In the genomic region with DNA sequence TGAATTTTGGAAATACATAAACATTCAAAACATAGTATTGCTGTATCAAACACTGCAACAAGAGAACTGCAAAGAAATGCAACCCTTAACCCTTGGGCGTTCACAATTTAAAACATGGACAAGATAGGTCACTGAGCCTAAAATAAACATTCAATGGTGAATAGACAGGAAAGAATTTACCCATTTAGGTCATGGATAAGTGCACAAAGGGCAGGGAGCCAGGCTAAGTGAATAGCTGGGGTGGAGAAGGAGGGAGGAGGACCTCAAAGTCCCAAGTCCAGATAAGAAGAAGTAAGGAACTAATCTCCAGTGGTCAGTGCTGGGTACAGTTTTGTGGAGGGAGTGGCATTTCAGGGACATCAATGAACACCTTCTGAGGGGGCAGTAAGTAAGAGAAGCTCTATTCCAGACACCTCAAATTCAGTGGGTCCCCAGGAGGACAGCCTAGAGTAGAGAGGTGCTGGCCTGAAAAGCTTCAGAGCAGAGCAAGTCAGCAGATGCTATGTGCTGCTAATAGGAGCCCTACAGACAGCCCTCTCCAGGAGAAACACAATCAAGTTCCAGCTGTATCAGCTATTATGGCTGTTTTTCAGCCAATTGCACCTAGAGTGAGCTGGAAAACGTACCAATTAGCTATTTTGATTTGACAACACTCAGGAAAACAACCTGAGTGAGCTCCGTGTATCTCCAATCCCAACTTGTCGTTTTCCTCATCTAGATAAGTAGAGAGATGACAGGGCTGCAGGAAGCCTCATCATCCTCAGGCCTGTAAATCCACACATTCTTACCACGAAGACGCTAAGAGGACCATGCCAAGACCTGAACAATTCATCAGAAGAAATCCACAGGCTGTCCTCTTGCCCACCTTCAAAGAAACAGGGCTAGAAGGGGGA, we compare ENCODE assay signal across 15 cellular contexts.
A peak's percentile ranks its signal among the peaks of the same experiment; 100 is the strongest.
DNase-seq lines count a peak whose midpoint lies in the region.
"Had no signal": no experiment of that assay in that cellular context is flagged by ENCODE, and none has a peak within 500 bp of the region (broad histone marks: within the 10 kb centered on the region; RNA-seq: fewer than 3 reads in every experiment).

No MANE protein-coding gene starts in this region.

- H3K9ac ChIP-seq in mucosa of rectum (ENCODE audit: low read depth in 1 of 2, low read length in 2 of 2) = no peak overlapping the region

- intact Hi-C loops in activated CD4-positive, alpha-beta T cell treated with anti-CD3 and anti-CD28 coated beads, Interleukin-2, amount 10 ng/mL, durations not matched to agents 24 days and 14 days (cut with micrococcal nuclease) = no loop called here

- no peaks in the 10 kb centered on the region for H3K27me3 ChIP-seq in MG63
- no peaks in the 10 kb centered on the region for H3K27me3 ChIP-seq in mucosa of rectum (ENCODE audit: control insufficient read depth in 2 of 2, insufficient read depth in 2 of 2, low read length in 2 of 2)
- H3K27me3 ChIP-seq: heart right ventricle had no signal

- peaks cover 36% of the 10 kb centered on the region for H3K27me3 Mint-ChIP-seq in activated CD4-positive, alpha-beta T cell treated with anti-CD3 and anti-CD28 coated beads, Interleukin-2, amount 10 ng/mL, durations not matched to agents 24 days and 14 days

- H3K27ac ChIP-seq in mucosa of rectum (ENCODE audit: low read depth in 2 of 2, low read length in 2 of 2) = peak overlapping the region; percentile 45 to 72
- H3K27ac ChIP-seq: heart right ventricle, SK-N-MC had no signal

- H3K36me3 ChIP-seq in MG63 (no peaks in the 10 kb centered on the region), mucosa of rectum (ENCODE audit: control insufficient read depth in 2 of 2, insufficient read depth in 2 of 2, low read length in 2 of 2) (no peaks in the 10 kb centered on the region)
- H3K36me3 ChIP-seq: heart right ventricle had no signal

- H3K27ac Mint-ChIP-seq in activated CD4-positive, alpha-beta T cell treated with anti-CD3 and anti-CD28 coated beads, Interleukin-2, amount 10 ng/mL, durations not matched to agents 24 days and 14 days = no peak overlapping the region

- H3K36me3 Mint-ChIP-seq in activated CD4-positive, alpha-beta T cell treated with anti-CD3 and anti-CD28 coated beads, Interleukin-2, amount 10 ng/mL, durations not matched to agents 24 days and 14 days (ENCODE audit: low read depth) = peaks cover 2% of the 10 kb centered on the region

- H3K9me3 Mint-ChIP-seq in activated CD4-positive, alpha-beta T cell treated with anti-CD3 and anti-CD28 coated beads, Interleukin-2, amount 10 ng/mL, durations not matched to agents 24 days and 14 days = no peaks in the 10 kb centered on the region

- H3K4me1 ChIP-seq in mucosa of rectum (ENCODE audit: control insufficient read depth in 2 of 2, insufficient read depth in 2 of 2, low read length in 2 of 2) = peaks cover 0 to 17% of the 10 kb centered on the region in 2 donors

- H3K4me3 Mint-ChIP-seq in activated CD4-positive, alpha-beta T cell treated with anti-CD3 and anti-CD28 coated beads, Interleukin-2, amount 10 ng/mL, durations not matched to agents 24 days and 14 days = no peak overlapping the region

- no peak overlapping the region for H3K4me3 ChIP-seq in MG63
- H3K4me3 ChIP-seq in mucosa of rectum (ENCODE audit: low read length in 2 of 2) = no peak overlapping the region
- H3K4me3 ChIP-seq: heart right ventricle, SK-N-MC had no signal

- 0 out of 2 replicates have a peak, but pooled peaks cover 2% of the 10 kb centered on the region for H3K9me3 ChIP-seq in MG63
- no peaks in the 10 kb centered on the region for H3K9me3 ChIP-seq in mucosa of rectum (ENCODE audit: control insufficient read depth in 2 of 2, low read length in 2 of 2)

- in situ Hi-C loops in Caki2 (cut with HindIII; ENCODE audit: low pct_unique_long_range_greater_than_20kb, low sequenced_read_pairs) = no loop called here

- DNase-seq in Caki2 (ENCODE audit: low read depth) (peak; percentile 64), MG63 (peak; percentile 82), fibroblast of gingiva (ENCODE audit: low read depth) (peak; percentile 48), NCI-H1105 treated with DMSO at 0.1 percent for 48 hours (lab: John Stamatoyannopoulos, UW) (no peak), SW480 (ENCODE audit: low spot score) (no peak), iPS-NIHi11 (ENCODE audit: low spot score) (no peak)
- DNase-seq in activated CD4-positive, alpha-beta T cell treated with anti-CD3 and anti-CD28 coated beads, Interleukin-2, amount 10 ng/mL, durations not matched to agents 24 days and 14 days = no peak
- DNase-seq: activated effector memory CD4-positive, alpha-beta T cell treated with Interleukin-2 at 50 U/mL for 16 hours; heart right ventricle; Kasumi-1; naive B cell; NCI-H510A; substantia nigra had no signal

- peaks cover 13% of the 10 kb centered on the region for H3K4me1 Mint-ChIP-seq in activated CD4-positive, alpha-beta T cell treated with anti-CD3 and anti-CD28 coated beads, Interleukin-2, amount 10 ng/mL, durations not matched to agents 24 days and 14 days

Comparison
In these comparisons a context has a peak if more than half of its experiments do, and no peak if none do; other contexts are left out.
1. DNase-seq: peak in Caki2 (single experiment), MG63 (single experiment) and fibroblast of gingiva (single experiment); none in NCI-H1105 treated with DMSO at 0.1 percent for 48 hours (single experiment), SW480 (single experiment), iPS-NIHi11 (single experiment) and activated CD4-positive, alpha-beta T cell treated with anti-CD3 and anti-CD28 coated beads, Interleukin-2, amount 10 ng/mL, durations not matched to agents 24 days and 14 days (single experiment).